Comparison of ENCODE assay signal across 23 cellular contexts in genomic region chr10:88074971-88075370, GRCh38.
"Had no signal": no experiment of that assay in that cellular context is flagged by ENCODE, and none has a peak within 500 bp of the region (broad histone marks: within the 10 kb centered on the region; RNA-seq: fewer than 3 reads in every experiment).

No MANE protein-coding gene starts in this region.

- FAIRE-seq: kidney had no signal

- H3K36me3 Mint-ChIP-seq: naive thymus-derived CD8-positive, alpha-beta T cell; stimulated activated effector memory CD8-positive, alpha-beta T cell treated with anti-CD3 and anti-CD28 coated beads, Interleukin-12 subunit alpha, Interleukin-12 subunit beta, amount 100 ng/mL, for 72 hours had no signal

- H3K27ac Mint-ChIP-seq: endodermal cell; naive thymus-derived CD8-positive, alpha-beta T cell; nephron progenitor cell; stimulated activated effector memory CD8-positive, alpha-beta T cell treated with anti-CD3 and anti-CD28 coated beads, Interleukin-12 subunit alpha, Interleukin-12 subunit beta, amount 100 ng/mL, for 72 hours had no signal

- H3K4me3 Mint-ChIP-seq: endodermal cell; naive thymus-derived CD8-positive, alpha-beta T cell; nephron progenitor cell; stimulated activated effector memory CD8-positive, alpha-beta T cell treated with anti-CD3 and anti-CD28 coated beads, Interleukin-12 subunit alpha, Interleukin-12 subunit beta, amount 100 ng/mL, for 72 hours had no signal

- H3K9me3 Mint-ChIP-seq: endodermal cell; nephron progenitor cell; stimulated activated effector memory CD8-positive, alpha-beta T cell treated with anti-CD3 and anti-CD28 coated beads, Interleukin-12 subunit alpha, Interleukin-12 subunit beta, amount 100 ng/mL, for 72 hours had no signal

- H3K27me3 Mint-ChIP-seq: naive thymus-derived CD8-positive, alpha-beta T cell had no signal

- ATAC-seq: esophagus mucosa; gastrocnemius medialis; left lobe of liver; naive thymus-derived CD8-positive, alpha-beta T cell; psoas muscle; right cardiac atrium; stimulated activated effector memory CD8-positive, alpha-beta T cell treated with anti-CD3 and anti-CD28 coated beads, Interleukin-12 subunit alpha, Interleukin-12 subunit beta, amount 100 ng/mL, for 72 hours; stimulated activated naive CD8-positive, alpha-beta T cell treated with anti-CD3 and anti-CD28 coated beads, Interleukin-15, Interleukin-2, amounts not matched to agents 100 U/mL and 50 U/mL, for 24 hours; upper lobe of right lung had no signal

- DNase-seq: effector CD8-positive, alpha-beta T cell; endodermal cell; foreskin fibroblast; gastrocnemius medialis; head of caudate nucleus; kidney; naive thymus-derived CD8-positive, alpha-beta T cell; nephron progenitor cell; occipital lobe; ovary; posterior cingulate gyrus; psoas muscle; right cardiac atrium; sigmoid colon; stimulated activated CD4-positive, alpha-beta T cell treated with anti-CD3 and anti-CD28 coated beads, Interleukin-2, amount 100 ng/mL, for 24 hours; stimulated activated CD4-positive, alpha-beta T cell treated with anti-CD3 and anti-CD28 coated beads, Interleukin-4, amount 100 ng/mL, for 24 hours; stimulated activated naive CD8-positive, alpha-beta T cell treated with anti-CD3 and anti-CD28 coated beads, Interleukin-15, Interleukin-2, amounts not matched to agents 100 U/mL and 50 U/mL, for 24 hours; transverse colon; upper lobe of right lung; uterus had no signal
